Comparison of ENCODE assay signal across 18 cellular contexts in the genomic region with DNA sequence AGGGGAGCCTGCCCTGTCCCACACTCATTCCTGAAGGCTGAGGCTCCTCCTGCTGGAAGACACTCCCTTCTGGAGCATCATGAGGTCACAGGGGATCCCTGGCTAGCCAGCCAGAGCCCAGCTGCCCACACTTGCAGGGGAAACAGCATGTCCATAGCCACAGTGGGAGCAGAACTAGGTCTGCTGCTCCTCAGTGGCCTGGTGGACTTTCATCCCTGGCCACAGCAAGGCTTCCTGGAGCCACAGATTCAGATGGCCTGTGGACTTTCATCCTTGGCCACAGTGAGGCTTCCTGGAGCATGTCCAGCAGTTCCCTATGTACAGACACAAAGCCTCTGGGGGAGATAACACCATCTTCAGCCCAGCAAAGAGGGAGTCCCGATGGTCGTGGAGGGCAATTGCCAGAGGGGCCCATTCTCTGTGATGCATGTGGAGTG. TPM values are rescaled to one million over a fixed set of nuclear protein-coding genes. Genes with fewer than 3 reads are reported as not detected.
A peak's percentile ranks its signal among the peaks of the same experiment; 100 is the strongest.
DNase-seq lines count a peak whose midpoint lies in the region; ATAC-seq, FAIRE-seq and TF ChIP-seq lines count a peak whose summit lies in the region.
"Had no signal": no experiment of that assay in that cellular context is flagged by ENCODE, and none has a peak within 500 bp of the region (broad histone marks: within the 10 kb centered on the region; RNA-seq: fewer than 3 reads in every experiment).

No MANE protein-coding gene starts in this region.

- H3K9me3 ChIP-seq in adipocyte (ENCODE audit: control insufficient read depth, low read length): no peaks in the 10 kb centered on the region
- H3K9me3 ChIP-seq in HepG2 (ENCODE audit: low read length): no peaks in the 10 kb centered on the region
- H3K9me3 ChIP-seq in spleen: no peaks in the 10 kb centered on the region

- peaks cover 3% of the 10 kb centered on the region; the same call in 1 of the 2 replicates for H3K9me2 ChIP-seq in GM23338 (ENCODE audit: insufficient read depth)

- H3K9ac ChIP-seq in adipocyte (ENCODE audit: low read length) (no peak overlapping the region), HepG2 (ENCODE audit: insufficient read depth, low read depth, low read length) (peak overlapping the region; percentile 20; the same call in 1 of the 2 replicates)

- in situ Hi-C loops in HepG2 (cut with HindIII; ENCODE audit: extremely low pct_ligation_motif_present, low pct_unique_long_range_greater_than_20kb): no loop called here

- H3K27ac ChIP-seq in HepG2 (ENCODE audit: extremely low read length, insufficient read depth, low read length) (no peak overlapping the region), spleen (peak overlapping the region in 2 of 8 donors; percentile 4 to 6), GM23338 (ENCODE audit: low read depth) (no peak overlapping the region)
- H3K27ac ChIP-seq: C4-2B, WERI-Rb-1 had no signal

- no peaks in the 10 kb centered on the region for H3K36me3 Mint-ChIP-seq in stimulated activated naive B cell treated with anti-CD40 and anti-IgM and Interleukin-4, amounts not matched to agents 10 μg/mL and 1 μg/mL and 100 μg/mL, for 72 hours
- no peaks in the 10 kb centered on the region for H3K36me3 Mint-ChIP-seq in GM23338 (ENCODE audit: low read depth)

- peak; percentile 56 for FAIRE-seq in HepG2 (lab: Jason Lieb, UNC)

- H3K4me3 ChIP-seq in H7 (ENCODE audit: insufficient read depth, low read depth, low read length): no peak overlapping the region
- H3K4me3 ChIP-seq in adipocyte (ENCODE audit: low read length): no peak overlapping the region
- peak overlapping the region in 1 of 3 experiments; percentile 37; a peak in 2 of 6 replicates for H3K4me3 ChIP-seq in HepG2 (replicated peaks in 1 of 3; ENCODE audit: insufficient read depth in 1 of 3, low read depth in 2 of 3, low read length in 3 of 3)
- no peak overlapping the region for H3K4me3 ChIP-seq in spleen
- H3K4me3 ChIP-seq in GM23338: no peak overlapping the region

- H3K27me3 ChIP-seq in H7 (ENCODE audit: control insufficient read depth, insufficient read depth, low read length): no peaks in the 10 kb centered on the region
- no peaks in the 10 kb centered on the region for H3K27me3 ChIP-seq in adipocyte (replicated peaks; ENCODE audit: control insufficient read depth, insufficient read depth, low read length)
- H3K27me3 ChIP-seq in HepG2 (ENCODE audit: control insufficient read depth in 1 of 2, insufficient read depth in 2 of 2, low read length in 2 of 2): no peaks in the 10 kb centered on the region; a peak in 1 of 5 replicates
- H3K27me3 ChIP-seq in spleen (replicated peaks in 1 of 7): no peaks in the 10 kb centered on the region
- no peaks in the 10 kb centered on the region for H3K27me3 ChIP-seq in GM23338 (ENCODE audit: insufficient read depth)

- H2AFZ ChIP-seq in HepG2 (ENCODE audit: low read length): no peak overlapping the region
- H2AFZ ChIP-seq in GM23338: no peak overlapping the region

- TF ChIP-seq POLR2A in HepG2 (IDR thresholded peaks at IDR 0.05; ENCODE audit: insufficient read depth in 1 of 2, low read depth in 2 of 2, low read length in 2 of 2) (no peak), spleen (IDR thresholded peaks at IDR 0.05) (no peak)

- ATAC-seq in HepG2: peak; percentile 57
- no peak for ATAC-seq in GM19035 (IDR thresholded peaks at IDR 0.05; ENCODE audit: unreplicated experiment)
- no peak for ATAC-seq in stimulated activated naive B cell treated with anti-CD40 and anti-IgM and Interleukin-4, amounts not matched to agents 10 μg/mL and 1 μg/mL and 100 μg/mL, for 72 hours (replicated peaks)
- no peak for ATAC-seq in GM23338

- POLR2A ChIA-PET in HepG2 (lab: Yijun Ruan, JAX): no interaction called here

- CTCF ChIA-PET in HepG2 (lab: Yijun Ruan, JAX; ENCODE audit: low intra/inter-chr PET ratio, low total read pairs): no interaction called here

- H3K4me2 ChIP-seq in HepG2 (ENCODE audit: low read depth, low read length): peak overlapping the region; percentile 81
- H3K4me2 ChIP-seq in GM23338: no peak overlapping the region

- no peaks in the 10 kb centered on the region for H3K9me3 Mint-ChIP-seq in stimulated activated naive B cell treated with anti-CD40 and anti-IgM and Interleukin-4, amounts not matched to agents 10 μg/mL and 1 μg/mL and 100 μg/mL, for 72 hours
- H3K9me3 Mint-ChIP-seq in GM23338: no peaks in the 10 kb centered on the region; the same call in 2 of the 3 replicates
- H3K9me3 Mint-ChIP-seq: H9 had no signal

- no peak for TF ChIP-seq RAD21 in HepG2 (CRISPR knock-in tag; IDR thresholded peaks at IDR 0.05)

- DNase-seq in H7: peak; percentile 30
- DNase-seq in adipocyte (ENCODE audit: low read depth): peak; percentile 47
- peak; percentile 47 for DNase-seq in HepG2 (ENCODE audit: low spot score)
- DNase-seq in spleen: peak; percentile 47
- no peak for DNase-seq in NOMO-1 treated with dmso at 0.1 percent for 144 hours (lab: John Stamatoyannopoulos, UW; ENCODE audit: unreplicated experiment)
- no peak for DNase-seq in stimulated activated naive B cell treated with anti-CD40 and anti-IgM and Interleukin-4, amounts not matched to agents 10 μg/mL and 1 μg/mL and 100 μg/mL, for 72 hours
- DNase-seq in GM23338 (ENCODE audit: low spot score): no peak
- DNase-seq: activated gamma-delta T cell; anterior cingulate cortex; effector memory CD4-positive, alpha-beta T cell; H9; NCI-H1436 treated with DMSO at 0.1 percent for 48 hours; stimulated activated naive CD4-positive, alpha-beta T cell; trophoblast cell; WERI-Rb-1 had no signal

- 0% methylated on average over 2 of the region's 2 CpGs for WGBS in HepG2 (ENCODE audit: low lambda C conversion rate)
- WGBS in spleen, 5 donors: 79 to 88% (median 87%) methylated on average over 2 of the region's 2 CpGs; no CpG with 5 or more reads in 1 of the 5 donors

- H3K79me2 ChIP-seq in HepG2 (ENCODE audit: insufficient read depth, low read length) (no peaks in the 10 kb centered on the region), GM23338 (replicated peaks; ENCODE audit: insufficient read depth) (no peaks in the 10 kb centered on the region)

- H3K4me1 Mint-ChIP-seq in stimulated activated naive B cell treated with anti-CD40 and anti-IgM and Interleukin-4, amounts not matched to agents 10 μg/mL and 1 μg/mL and 100 μg/mL, for 72 hours: peaks cover 4 to 10% of the 10 kb centered on the region in 2 donors
- H3K4me1 Mint-ChIP-seq in GM23338: peaks cover 21% of the 10 kb centered on the region

- peaks cover 10 to 18% of the 10 kb centered on the region in 2 donors for H3K27me3 Mint-ChIP-seq in stimulated activated naive B cell treated with anti-CD40 and anti-IgM and Interleukin-4, amounts not matched to agents 10 μg/mL and 1 μg/mL and 100 μg/mL, for 72 hours
- peaks cover 6% of the 10 kb centered on the region for H3K27me3 Mint-ChIP-seq in GM23338 (ENCODE audit: insufficient read depth, low read depth, poor library complexity)

- no peak overlapping the region for H3K27ac Mint-ChIP-seq in stimulated activated naive B cell treated with anti-CD40 and anti-IgM and Interleukin-4, amounts not matched to agents 10 μg/mL and 1 μg/mL and 100 μg/mL, for 72 hours
- H3K27ac Mint-ChIP-seq in GM23338: no peak overlapping the region

- H3K4me1 ChIP-seq in adipocyte (ENCODE audit: control insufficient read depth, insufficient read depth, low read length): peaks cover 60% of the 10 kb centered on the region
- peaks cover 76% of the 10 kb centered on the region for H3K4me1 ChIP-seq in HepG2 (ENCODE audit: insufficient read depth, low read length)
- H3K4me1 ChIP-seq in spleen: peaks cover 5 to 27% (median 8%) of the 10 kb centered on the region in 6 donors
- H3K4me1 ChIP-seq in GM23338 (ENCODE audit: insufficient read depth): no peaks in the 10 kb centered on the region; the same call in 1 of the 2 replicates

- no TSS peak for BruUV-seq in HepG2 (replicated peaks; lab: Mats Ljungman, UMichigan)

- H4K20me1 ChIP-seq in HepG2 (ENCODE audit: insufficient read depth, low read length) (no peaks in the 10 kb centered on the region), GM23338 (replicated peaks; ENCODE audit: insufficient read depth) (no peaks in the 10 kb centered on the region)

- TF ChIP-seq EP300 in HepG2 (IDR thresholded peaks at IDR 0.05; ENCODE audit: low read depth in 2 of 2, low read length in 2 of 2): peak in 1 of 2 experiments; percentile 43; a peak in 2 of 4 replicates
- TF ChIP-seq EP300 in HepG2 (CRISPR knock-in tag; IDR thresholded peaks at IDR 0.05; ENCODE audit: borderline replicate concordance): 0 out of 2 replicates have a peak, but pooled peaks have one; percentile 11

- TF ChIP-seq CTCF in HepG2 (CRISPR knock-in tag; IDR thresholded peaks at IDR 0.05) (peak; percentile 29; the same call in 1 of the 2 replicates), spleen (IDR thresholded peaks at IDR 0.05 in 8 of 11, conservative IDR thresholded peaks at IDR 0.05 in 3 of 11) (no peak), GM23338 (conservative IDR thresholded peaks at IDR 0.05; ENCODE audit: low read depth in 2 of 2) (no peak)

- H3K4me3 Mint-ChIP-seq in stimulated activated naive B cell treated with anti-CD40 and anti-IgM and Interleukin-4, amounts not matched to agents 10 μg/mL and 1 μg/mL and 100 μg/mL, for 72 hours: no peak overlapping the region
- no peak overlapping the region for H3K4me3 Mint-ChIP-seq in GM23338
- H3K4me3 Mint-ChIP-seq: H9 had no signal

- no peaks in the 10 kb centered on the region for H3K36me3 ChIP-seq in H7 (replicated peaks; ENCODE audit: control insufficient read depth, insufficient read depth, low read length)
- H3K36me3 ChIP-seq in adipocyte (ENCODE audit: control insufficient read depth, insufficient read depth, low read length, severe bottlenecking): no peaks in the 10 kb centered on the region
- no peaks in the 10 kb centered on the region for H3K36me3 ChIP-seq in HepG2 (replicated peaks in 1 of 2; ENCODE audit: control insufficient read depth in 1 of 2, insufficient read depth in 2 of 2, low read length in 2 of 2)
- no peaks in the 10 kb centered on the region for H3K36me3 ChIP-seq in spleen
- H3K36me3 ChIP-seq in GM23338 (ENCODE audit: insufficient read depth): no peaks in the 10 kb centered on the region
- H3K36me3 ChIP-seq: WERI-Rb-1 had no signal

- H3F3A ChIP-seq in GM23338 (replicated peaks; ENCODE audit: low read depth): no peaks in the 10 kb centered on the region

- intact Hi-C loops in HepG2 (cut with micrococcal nuclease; ENCODE audit: unreplicated experiment) (no loop called here), spleen (cut with DNase I; ENCODE audit: low total_unique reads) (no loop called here)

RNA-seq across cellular contexts. Expression of gene APOL6, which starts 5.9 kb away (rescaled TPM):
- total RNA-seq in H7 (2014; rRNA removed; shearing (Covaris generic)): 0.03 and 0.07 TPM in 2 replicates
- 6.3 and 7.5 TPM in 2 replicates for total RNA-seq in HepG2 (2016; rRNA removed; fragmentation: Illumina TruSeq; extraction: Trizol)
- total RNA-seq in HepG2 (2016; cell fraction: cytosol; rRNA removed; fragmentation: Illumina TruSeq; extraction: Trizol; ENCODE audit: low read depth): 0.61 and 0.62 TPM in 2 replicates
- total RNA-seq in HepG2 (2016; cell fraction: insoluble cytoplasmic fraction; rRNA removed; fragmentation: Illumina TruSeq; extraction: Trizol): 6.6 and 6.9 TPM in 2 replicates
- 2.7 and 3.1 TPM in 2 replicates for total RNA-seq in HepG2 (2016; cell fraction: membrane; rRNA removed; fragmentation: Illumina TruSeq; extraction: Trizol)
- total RNA-seq in HepG2 (2016; cell fraction: nucleus; rRNA removed; fragmentation: Illumina TruSeq; extraction: Trizol): 6.9 and 7.7 TPM in 2 replicates
- 5.2 and 6.5 TPM in 2 replicates for polyA plus RNA-seq in HepG2 (2011; rRNA removed)
- polyA plus RNA-seq in HepG2 (2011; cell fraction: cytosol; rRNA removed): 2.7 and 4.9 TPM in 2 replicates
- 2.8 and 4.1 TPM in 2 replicates for polyA plus RNA-seq in HepG2 (2011; cell fraction: nucleus; rRNA removed)
- 4.1 and 7.0 TPM in 2 replicates for polyA plus RNA-seq in HepG2 (2012)
- polyA plus RNA-seq in HepG2 (2016; cell fraction: cytosol; fragmentation: Illumina TruSeq; extraction: Trizol; ENCODE audit: low read depth): 0.27 and 0.32 TPM in 2 replicates
- 3.0 and 3.1 TPM in 2 replicates for polyA plus RNA-seq in HepG2 (2016; cell fraction: insoluble cytoplasmic fraction; fragmentation: Illumina TruSeq; extraction: Trizol; ENCODE audit: low read depth)
- polyA plus RNA-seq in HepG2 (2016; cell fraction: membrane; fragmentation: Illumina TruSeq; extraction: Trizol; ENCODE audit: low read depth): 0.72 and 0.91 TPM in 2 replicates
- polyA plus RNA-seq in HepG2 (2016; cell fraction: nucleus; fragmentation: Illumina TruSeq; extraction: Trizol; ENCODE audit: insufficient read depth, low read depth): 6.5 and 6.8 TPM in 2 replicates
- polyA minus RNA-seq in HepG2 (2011; rRNA and poly(A)+ RNA removed; ENCODE audit: low replicate concordance): 8.0 and 11.5 TPM in 2 replicates
- 13.2 and 18.0 TPM in 2 replicates for polyA minus RNA-seq in HepG2 (2011; cell fraction: cytosol; rRNA and poly(A)+ RNA removed)
- 10.8 and 21.6 TPM in 2 replicates for polyA minus RNA-seq in HepG2 (2011; cell fraction: nucleus; rRNA and poly(A)+ RNA removed)
- 10 to 100 TPM; 33.5 to 48.1 (median 39.9) TPM for total RNA-seq in spleen
- polyA plus RNA-seq in spleen: 1 to 10 TPM; 4.4 to 7.3 (median 4.4) TPM
- 0.08 and 0.14 TPM in 2 replicates for total RNA-seq in GM23338 (2014; rRNA removed; shearing (Covaris generic))
- polyA plus RNA-seq in GM23338 (2016; fragmentation: Nextera tagmentation; extraction: Ambion mirVana): 0.09 and 0.10 TPM in 2 replicates

RNA-seq across cellular contexts. Expression of gene MB, which starts 25.2 kb away (rescaled TPM):
- 0.35 and 0.70 TPM in 2 replicates for total RNA-seq in H7 (2014; rRNA removed; shearing (Covaris generic))
- total RNA-seq in HepG2 (2016; rRNA removed; fragmentation: Illumina TruSeq; extraction: Trizol) (not detected in 2 replicates), spleen (under 1 TPM in 1 of 7 donors, not detected in 6; 0.64 TPM)
- not detected in 2 replicates for total RNA-seq in HepG2 (2016; cell fraction: cytosol; rRNA removed; fragmentation: Illumina TruSeq; extraction: Trizol; ENCODE audit: low read depth)
- total RNA-seq in HepG2 (2016; cell fraction: insoluble cytoplasmic fraction; rRNA removed; fragmentation: Illumina TruSeq; extraction: Trizol): not detected in 2 replicates
- total RNA-seq in HepG2 (2016; cell fraction: membrane; rRNA removed; fragmentation: Illumina TruSeq; extraction: Trizol): not detected in 2 replicates
- not detected in 2 replicates for total RNA-seq in HepG2 (2016; cell fraction: nucleus; rRNA removed; fragmentation: Illumina TruSeq; extraction: Trizol)
- polyA plus RNA-seq in HepG2 (2011; rRNA removed) (0.07 TPM in 2 replicates), spleen (1 to 10 TPM in 2 of 3 donors, under 1 TPM in 1; 0.93 to 5.0 (median 1.2) TPM), GM23338 (2016; fragmentation: Nextera tagmentation; extraction: Ambion mirVana) (0.64 TPM in 1 of 2 replicates, not detected in the other)
- 0.09 and 0.13 TPM in 2 replicates for polyA plus RNA-seq in HepG2 (2011; cell fraction: cytosol; rRNA removed)
- polyA plus RNA-seq in HepG2 (2011; cell fraction: nucleus; rRNA removed): not detected in 2 replicates
- polyA plus RNA-seq in HepG2 (2012): not detected in 2 replicates
- polyA plus RNA-seq in HepG2 (2016; cell fraction: cytosol; fragmentation: Illumina TruSeq; extraction: Trizol; ENCODE audit: low read depth): not detected in 2 replicates
- polyA plus RNA-seq in HepG2 (2016; cell fraction: insoluble cytoplasmic fraction; fragmentation: Illumina TruSeq; extraction: Trizol; ENCODE audit: low read depth): not detected in 2 replicates
- not detected in 2 replicates for polyA plus RNA-seq in HepG2 (2016; cell fraction: membrane; fragmentation: Illumina TruSeq; extraction: Trizol; ENCODE audit: low read depth)
- not detected in 2 replicates for polyA plus RNA-seq in HepG2 (2016; cell fraction: nucleus; fragmentation: Illumina TruSeq; extraction: Trizol; ENCODE audit: insufficient read depth, low read depth)
- 4.6 TPM in 1 of 2 replicates, not detected in the other for polyA minus RNA-seq in HepG2 (2011; rRNA and poly(A)+ RNA removed; ENCODE audit: low replicate concordance)
- polyA minus RNA-seq in HepG2 (2011; cell fraction: cytosol; rRNA and poly(A)+ RNA removed): not detected in 2 replicates
- not detected in 2 replicates for polyA minus RNA-seq in HepG2 (2011; cell fraction: nucleus; rRNA and poly(A)+ RNA removed)
- total RNA-seq in GM23338 (2014; rRNA removed; shearing (Covaris generic)): not detected in 2 replicates
- total RNA-seq: fibroblast of lung had no signal
- polyA plus RNA-seq: fibroblast of lung had no signal

Comparison
In these comparisons a context has a peak if more than half of its experiments do, and no peak if none do; other contexts are left out.
1. DNase-seq: peak in H7 (single experiment), adipocyte (single experiment), HepG2 (single experiment) and spleen (single experiment); none in NOMO-1 treated with dmso at 0.1 percent for 144 hours (single experiment), stimulated activated naive B cell treated with anti-CD40 and anti-IgM and Interleukin-4, amounts not matched to agents 10 μg/mL and 1 μg/mL and 100 μg/mL, for 72 hours (single experiment) and GM23338 (single experiment).